ENCODE assay signal across 8 cellular contexts in genomic region chr22:46074771-46075551, GRCh38.
DNase-seq lines count a peak whose midpoint lies in the region; FAIRE-seq and TF ChIP-seq lines count a peak whose summit lies in the region.

No MANE protein-coding gene starts in this region.

- TF ChIP-seq CTCF in astrocyte of the cerebellum (IDR thresholded peaks at IDR 0.05; ENCODE audit: low read depth, low read length, missing control alignments) (no peak), kidney (IDR thresholded peaks at IDR 0.05; ENCODE audit: borderline replicate concordance, extremely low read depth, insufficient read depth) (no peak), tibial nerve (IDR thresholded peaks at IDR 0.05) (no peak), GM20000 (IDR thresholded peaks at IDR 0.05; ENCODE audit: extremely low read depth, missing control alignments) (no peak)

- H3K4me1 ChIP-seq in kidney (ENCODE audit: control insufficient read depth in 1 of 2, insufficient read depth in 1 of 2, low read depth in 1 of 2, low read length in 2 of 2) (peaks cover 46 to 49% of the 10 kb centered on the region in 2 donors), tibial nerve (peaks cover 0 to 57% (median 42%) of the 10 kb centered on the region in 4 donors)

- H3K36me3 ChIP-seq in kidney (ENCODE audit: control insufficient read depth in 1 of 2, insufficient read depth in 2 of 2, low read length in 2 of 2), result peaks cover 2 to 9% of the 10 kb centered on the region in 2 donors
- peaks cover 0 to 9% (median 0%) of the 10 kb centered on the region in 3 donors for H3K36me3 ChIP-seq in tibial nerve

- no peak for TF ChIP-seq POLR2A in tibial nerve (IDR thresholded peaks at IDR 0.05)

- no peak for DNase-seq in activated T-cell treated with anti-CD3 and anti-CD28 coated beads, Interleukin-2, amount 50 U/mL, for 24 hours
- no peak for DNase-seq in activated T-cell treated with anti-CD3 and anti-CD28 coated beads, Interleukin-2, amount 50 U/mL, for 48 hours
- DNase-seq in astrocyte of the cerebellum (ENCODE audit: low read depth), result no peak
- DNase-seq in kidney, result peak; percentile 76
- peak in 1 of 2 donors; percentile 7 for DNase-seq in tibial nerve (ENCODE audit: low spot score in 2 of 2)
- no peak for DNase-seq in GM20000 (ENCODE audit: low spot score)
- DNase-seq in NCI-H2107 treated with DMSO at 0.1 percent for 48 hours (lab: John Stamatoyannopoulos, UW; ENCODE audit: unreplicated experiment), result no peak
- no peak for DNase-seq in SW480 (ENCODE audit: low spot score)

- TF ChIP-seq EP300 in tibial nerve (IDR thresholded peaks at IDR 0.05), result no peak

- H3K4me3 ChIP-seq in astrocyte of the cerebellum (ENCODE audit: low read depth, low read length) (peak overlapping the region; percentile 98), kidney (ENCODE audit: low read length in 2 of 2) (peak overlapping the region; percentile 81 to 90), tibial nerve (peak overlapping the region; percentile 65 to 95 (median 79))

- H3K27ac ChIP-seq in kidney (ENCODE audit: low read depth in 2 of 2, low read length in 2 of 2), result peak overlapping the region; percentile 84 to 96
- H3K27ac ChIP-seq in tibial nerve, result peak overlapping the region; percentile 73 to 99 (median 94)

- H3K27me3 Mint-ChIP-seq in activated T-cell treated with anti-CD3 and anti-CD28 coated beads, Interleukin-2, amount 50 U/mL, for 24 hours, result peaks cover 2% of the 10 kb centered on the region

- H3K36me3 Mint-ChIP-seq in activated T-cell treated with anti-CD3 and anti-CD28 coated beads, Interleukin-2, amount 50 U/mL, for 24 hours (ENCODE audit: low read depth), result peaks cover 12% of the 10 kb centered on the region

- WGBS in tibial nerve, 2 donors, result 8 to 13% methylated on average over 13 to 19 of the region's 19 CpGs

- no peaks in the 10 kb centered on the region for H3K27me3 ChIP-seq in tibial nerve

- H3K4me1 Mint-ChIP-seq in activated T-cell treated with anti-CD3 and anti-CD28 coated beads, Interleukin-2, amount 50 U/mL, for 24 hours (ENCODE audit: low read depth), result peaks cover 26% of the 10 kb centered on the region

- peak overlapping the region; percentile 93 to 97 for H3K9ac ChIP-seq in kidney (ENCODE audit: low read length in 2 of 2)

- no peaks in the 10 kb centered on the region for H3K9me3 Mint-ChIP-seq in activated T-cell treated with anti-CD3 and anti-CD28 coated beads, Interleukin-2, amount 50 U/mL, for 24 hours

- no peak for FAIRE-seq in kidney (lab: Jason Lieb, UNC)

- H3K9me3 ChIP-seq in kidney (ENCODE audit: control insufficient read depth in 1 of 2, low read length in 2 of 2) (no peaks in the 10 kb centered on the region), tibial nerve (no peaks in the 10 kb centered on the region)

- no peak overlapping the region for H3K27ac Mint-ChIP-seq in activated T-cell treated with anti-CD3 and anti-CD28 coated beads, Interleukin-2, amount 50 U/mL, for 24 hours

- intact Hi-C loops in kidney (cut with DNase I), result no loop called here

- in situ Hi-C loops in astrocyte of the cerebellum (cut with HindIII; ENCODE audit: low sequenced_read_pairs), result loop anchor here (5.0 to 10.0 kb wide), 2 partner anchors 53 to 70 kb away; no protein-coding TSS in a partner anchor

- H3K4me3 Mint-ChIP-seq in activated T-cell treated with anti-CD3 and anti-CD28 coated beads, Interleukin-2, amount 50 U/mL, for 24 hours, result peak overlapping the region; percentile 79
